In genomic region chr2:33129661-33130447, GRCh38 we compare ENCODE assay signal across 13 cellular contexts.
"Had no signal": no experiment of that assay in that cellular context is flagged by ENCODE, and none has a peak within 500 bp of the region (broad histone marks: within the 10 kb centered on the region; RNA-seq: fewer than 3 reads in every experiment).

No MANE protein-coding gene starts in this region.

- H3K27me3 ChIP-seq: gastrocnemius medialis, heart right ventricle, sigmoid colon had no signal

- H3K4me3 ChIP-seq: gastrocnemius medialis, heart right ventricle, mucosa of descending colon, sigmoid colon had no signal

- H3K36me3 ChIP-seq: gastrocnemius medialis, heart right ventricle, sigmoid colon had no signal

- H3K9me3 ChIP-seq: gastrocnemius medialis, heart right ventricle, mucosa of descending colon, sigmoid colon had no signal

- DNase-seq: activated CD4-positive, alpha-beta T cell treated with anti-CD3 and anti-CD28 coated beads, Interleukin-2, amount 50 U/mL, for 4 hours; activated gamma-delta T cell; caudate nucleus; erythroblast; gastrocnemius medialis; heart right ventricle; kidney glomerular epithelial cell; left ventricle myocardium superior; mucosa of descending colon; naive thymus-derived CD4-positive, alpha-beta T cell; sigmoid colon; stimulated activated CD4-positive, alpha-beta T cell treated with anti-CD3 and anti-CD28 coated beads, Interleukin-4, amount 100 ng/mL, for 4 hours had no signal

- ATAC-seq: gastrocnemius medialis; heart right ventricle; left ventricle myocardium superior; mucosa of descending colon; naive thymus-derived CD4-positive, alpha-beta T cell; stimulated activated memory B cell treated with anti-CD40 and anti-IgM and Interleukin-4, amounts not matched to agents 10 μg/mL and 1 μg/mL and 100 μg/mL, for 72 hours had no signal
